In genomic region chr4:101983835-101984234, GRCh38 we compare ENCODE assay signal across 1 cellular context.
TF ChIP-seq lines count a peak whose summit lies in the region.

No MANE protein-coding gene starts in this region.

TF ChIP-seq in SK-N-SH, 30 proteins besides CTCF, POLR2A, EP300 and RAD21 (continued from another document):
- TF ChIP-seq, protein P1, sequence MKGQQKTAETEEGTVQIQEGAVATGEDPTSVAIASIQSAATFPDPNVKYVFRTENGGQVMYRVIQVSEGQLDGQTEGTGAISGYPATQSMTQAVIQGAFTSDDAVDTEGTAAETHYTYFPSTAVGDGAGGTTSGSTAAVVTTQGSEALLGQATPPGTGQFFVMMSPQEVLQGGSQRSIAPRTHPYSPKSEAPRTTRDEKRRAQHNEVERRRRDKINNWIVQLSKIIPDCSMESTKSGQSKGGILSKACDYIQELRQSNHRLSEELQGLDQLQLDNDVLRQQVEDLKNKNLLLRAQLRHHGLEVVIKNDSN (IDR thresholded peaks at IDR 0.05; ENCODE audit: borderline replicate concordance, low read depth), result no peak
- no peak for TF ChIP-seq ZBTB33 (IDR thresholded peaks at IDR 0.05; ENCODE audit: borderline replicate concordance, low read depth)
- no peak for TF ChIP-seq FOXJ3 (CRISPR knock-in tag; IDR thresholded peaks at IDR 0.05)
- TF ChIP-seq FOSL2 (IDR thresholded peaks at IDR 0.05; ENCODE audit: borderline replicate concordance, low read depth), result no peak
- TF ChIP-seq MEF2A (IDR thresholded peaks at IDR 0.05; ENCODE audit: borderline replicate concordance, low read depth), result no peak
- TF ChIP-seq YY1 (IDR thresholded peaks at IDR 0.05; ENCODE audit: low read depth), result no peak
- TF ChIP-seq GABPA (IDR thresholded peaks at IDR 0.05; ENCODE audit: low read depth), result no peak
- TF ChIP-seq MXI1 (IDR thresholded peaks at IDR 0.05; ENCODE audit: low read depth, low read length), result no peak
